ENCODE assay signal across 8 cellular contexts in genomic region chr3:176872771-176873209, GRCh38.
A peak's percentile ranks its signal among the peaks of the same experiment; 100 is the strongest.
DNase-seq lines count a peak whose midpoint lies in the region; ATAC-seq and TF ChIP-seq lines count a peak whose summit lies in the region.

No MANE protein-coding gene starts in this region.

- H3K4me1 ChIP-seq in upper lobe of left lung = peaks cover 1 to 6% (median 4%) of the 10 kb centered on the region in 4 donors

- TF ChIP-seq CTCF in CD4-positive, alpha-beta T cell (IDR thresholded peaks at IDR 0.05) = peak; percentile 69
- TF ChIP-seq CTCF in osteocyte (IDR thresholded peaks at IDR 0.05) = peak; percentile 77
- TF ChIP-seq CTCF in upper lobe of left lung (IDR thresholded peaks at IDR 0.05) = peak; percentile 56 to 80 (median 67)

- no peaks in the 10 kb centered on the region for H3K27me3 Mint-ChIP-seq in CD4-positive, alpha-beta T cell
- no peaks in the 10 kb centered on the region for H3K27me3 Mint-ChIP-seq in osteocyte (ENCODE audit: unreplicated experiment)

- no peak overlapping the region for H3K4me3 Mint-ChIP-seq in CD4-positive, alpha-beta T cell
- H3K4me3 Mint-ChIP-seq in osteocyte (ENCODE audit: unreplicated experiment) = no peak overlapping the region

- H3K9me3 Mint-ChIP-seq in CD4-positive, alpha-beta T cell = peaks cover 9% of the 10 kb centered on the region
- peaks cover 2% of the 10 kb centered on the region for H3K9me3 Mint-ChIP-seq in osteocyte (ENCODE audit: unreplicated experiment)

- no peak for TF ChIP-seq POLR2A in upper lobe of left lung (IDR thresholded peaks at IDR 0.05)

- H3K27me3 ChIP-seq in CD4-positive, alpha-beta T cell (ENCODE audit: control insufficient read depth, insufficient read depth, low read length) = peaks cover 2% of the 10 kb centered on the region
- H3K27me3 ChIP-seq in upper lobe of left lung = no peaks in the 10 kb centered on the region

- 21% methylated on average over 4 of the region's 4 CpGs for WGBS in upper lobe of left lung, 2 donors

- no peaks in the 10 kb centered on the region for H3K9me3 ChIP-seq in CD4-positive, alpha-beta T cell (ENCODE audit: control insufficient read depth, low read length)
- H3K9me3 ChIP-seq in upper lobe of left lung = no peaks in the 10 kb centered on the region

- no peaks in the 10 kb centered on the region for H3K36me3 Mint-ChIP-seq in CD4-positive, alpha-beta T cell (ENCODE audit: low read depth)
- no peaks in the 10 kb centered on the region for H3K36me3 Mint-ChIP-seq in osteocyte (ENCODE audit: unreplicated experiment)

- peak; percentile 90 for ATAC-seq in CD4-positive, alpha-beta T cell (ENCODE audit: poor library complexity)
- ATAC-seq in GM19324 (IDR thresholded peaks at IDR 0.05; ENCODE audit: low FRiP score, unreplicated experiment) (peak; percentile 93), HG03196 (IDR thresholded peaks at IDR 0.05; ENCODE audit: unreplicated experiment) (peak; percentile 98), upper lobe of left lung (ENCODE audit: low FRiP score in 2 of 2) (peak; percentile 55 to 75)

- CTCF ChIA-PET in CD4-positive, alpha-beta T cell (lab: Charles Lee) = interaction anchor here (0.5 to 3.4 kb wide), 6 partner anchors 11 to 1517 kb away, joined by 3 to 15 read pairs (median 4); no protein-coding TSS in a partner anchor

- no peak for TF ChIP-seq EP300 in upper lobe of left lung (IDR thresholded peaks at IDR 0.05)

- H3K4me3 ChIP-seq in upper lobe of left lung = no peak overlapping the region

- H3K4me1 Mint-ChIP-seq in CD4-positive, alpha-beta T cell (ENCODE audit: low read depth) = peaks cover 8% of the 10 kb centered on the region
- H3K4me1 Mint-ChIP-seq in osteocyte (ENCODE audit: unreplicated experiment) = peaks cover 6% of the 10 kb centered on the region

- no peak overlapping the region for H3K27ac Mint-ChIP-seq in CD4-positive, alpha-beta T cell
- H3K27ac Mint-ChIP-seq in osteocyte (ENCODE audit: unreplicated experiment) = no peak overlapping the region

- peak; percentile 19 to 52 (median 36) for DNase-seq in CD4-positive, alpha-beta T cell
- DNase-seq in NCI-H774 (lab: John Stamatoyannopoulos, UW) (peak; percentile 8), fibroblast of peridontal ligament (ENCODE audit: extremely low read depth) (peak; percentile 49), osteocyte (ENCODE audit: extremely low spot score, unreplicated experiment) (no peak), upper lobe of left lung (peak in 1 of 2 donors; percentile 38)
- DNase-seq in activated CD8-positive, alpha-beta memory T cell treated with anti-CD3 and anti-CD28 coated beads, Interleukin-2, amount 50 U/mL, for 48 hours = peak; percentile 59

- POLR2A ChIA-PET in CD4-positive, alpha-beta T cell (lab: Charles Lee) = interaction anchor here (1.6 kb wide), 1 partner anchor 1512 kb away, joined by 6 read pairs; no protein-coding TSS in a partner anchor

- no peak overlapping the region for H3K27ac ChIP-seq in CD4-positive, alpha-beta T cell (ENCODE audit: low read depth, low read length)
- H3K27ac ChIP-seq in upper lobe of left lung = no peak overlapping the region

- intact Hi-C loops in CD4-positive, alpha-beta T cell (cut with DNase I, micrococcal nuclease) = loop anchor here (2.0 to 5.0 kb wide), 2 partner anchors 66 to 1455 kb away; no protein-coding TSS in a partner anchor

- no peaks in the 10 kb centered on the region for H3K36me3 ChIP-seq in upper lobe of left lung
